Comparison of ENCODE assay signal across 1 cellular context in genomic region chr17:40431231-40431602, GRCh38.
TF ChIP-seq lines count a peak whose summit lies in the region.

No MANE protein-coding gene starts in this region.

TF ChIP-seq in H1, 55 proteins besides CTCF, POLR2A, EP300 and RAD21:
- no peak for TF ChIP-seq HDAC6 (IDR thresholded peaks at IDR 0.05; ENCODE audit: low read depth, low read length)
- no peak for TF ChIP-seq ZNF274 (IDR thresholded peaks at IDR 0.05; ENCODE audit: borderline replicate concordance, extremely low read depth, low read length)
- TF ChIP-seq KDM5A (IDR thresholded peaks at IDR 0.05; ENCODE audit: low read length) = no peak
- TF ChIP-seq SAP30 (IDR thresholded peaks at IDR 0.05; ENCODE audit: insufficient read depth, insufficient replicate concordance, low read length) = no peak
- TF ChIP-seq E2F6 (IDR thresholded peaks at IDR 0.05) = no peak
- no peak for TF ChIP-seq JUND (IDR thresholded peaks at IDR 0.05; ENCODE audit: low read length)
- TF ChIP-seq SP1 (IDR thresholded peaks at IDR 0.05; ENCODE audit: low read depth, low read length) = no peak
- TF ChIP-seq KDM4A (IDR thresholded peaks at IDR 0.05; ENCODE audit: low read depth, low read length, severe bottlenecking) = no peak
- TF ChIP-seq GTF2F1 (IDR thresholded peaks at IDR 0.05; ENCODE audit: borderline replicate concordance, low read depth, low read length) = no peak
- TF ChIP-seq NRF1 (IDR thresholded peaks at IDR 0.05; ENCODE audit: low read depth, low read length) = no peak
